ENCODE assay signal across 17 cellular contexts in the genomic region with DNA sequence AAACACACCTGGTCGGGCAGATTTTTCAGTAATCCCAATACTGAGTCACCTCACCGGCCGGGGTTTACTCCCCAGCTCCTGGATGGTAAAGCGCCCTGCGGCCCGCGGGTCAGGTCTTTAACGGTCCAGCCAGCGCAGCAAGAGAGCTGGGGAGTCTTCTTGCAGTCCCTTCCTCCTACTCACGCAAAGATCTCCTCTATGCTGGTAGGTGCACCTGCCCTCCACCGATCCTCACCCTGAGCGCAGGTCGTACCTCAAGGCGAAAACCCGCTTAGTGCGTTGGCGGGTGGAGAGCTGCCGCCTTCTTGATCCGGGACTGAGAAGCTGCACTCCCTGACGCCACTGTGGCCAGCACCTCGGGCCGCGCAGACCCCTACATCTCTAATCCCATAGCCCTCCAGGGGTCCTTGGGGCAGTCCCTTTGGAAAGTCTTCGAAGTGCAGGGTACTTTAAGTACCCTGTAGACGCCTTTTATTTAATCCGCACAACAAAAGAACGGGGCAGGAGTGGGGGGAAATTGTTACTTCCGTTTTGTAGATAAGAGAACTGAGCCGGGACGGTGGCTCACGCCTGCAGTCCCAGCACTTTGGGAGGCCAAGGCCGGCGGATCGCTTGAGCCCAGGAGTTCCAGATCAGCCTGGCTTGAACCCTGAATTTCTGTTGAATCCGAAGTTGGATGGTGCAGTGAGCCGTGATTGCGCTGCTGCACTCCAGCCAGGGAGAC. TPM values are rescaled to one million over a fixed set of nuclear protein-coding genes. Genes with fewer than 3 reads are reported as not detected.
A peak's percentile ranks its signal among the peaks of the same experiment; 100 is the strongest.
DNase-seq lines count a peak whose midpoint lies in the region; ATAC-seq and TF ChIP-seq lines count a peak whose summit lies in the region.
"Had no signal": no experiment of that assay in that cellular context is flagged by ENCODE, and none has a peak within 500 bp of the region (broad histone marks: within the 10 kb centered on the region; RNA-seq: fewer than 3 reads in every experiment).

No MANE protein-coding gene starts in this region.

- peaks cover 98 to 99% (median 99%) of the 10 kb centered on the region in 3 donors for H3K27me3 Mint-ChIP-seq in CD14-positive monocyte (ENCODE audit: low read depth in 3 of 3)
- H3K27me3 Mint-ChIP-seq in activated naive CD8-positive, alpha-beta T cell treated with anti-CD3 and anti-CD28 coated beads for 36 hours = peaks cover 100% of the 10 kb centered on the region
- H3K27me3 Mint-ChIP-seq in naive thymus-derived CD4-positive, alpha-beta T cell = peaks cover 88 to 99% (median 91%) of the 10 kb centered on the region in 5 donors

- ATAC-seq in naive thymus-derived CD4-positive, alpha-beta T cell = no peak
- no peak for ATAC-seq in HG03159 (IDR thresholded peaks at IDR 0.05; ENCODE audit: unreplicated experiment)
- no peak for ATAC-seq in GM19452 (IDR thresholded peaks at IDR 0.05; ENCODE audit: unreplicated experiment)
- ATAC-seq in HG03469 (IDR thresholded peaks at IDR 0.05; ENCODE audit: unreplicated experiment) = no peak
- ATAC-seq: Panc1 had no signal

- H3K27ac ChIP-seq in naive thymus-derived CD4-positive, alpha-beta T cell (ENCODE audit: low read depth, low read length) = no peak overlapping the region
- H3K27ac ChIP-seq: left ventricle myocardium inferior had no signal

- POLR2A ChIA-PET in naive thymus-derived CD4-positive, alpha-beta T cell (lab: Charles Lee) = interaction anchor here (0.8 kb wide), 1 partner anchor 20 kb away, joined by 5 read pairs; no protein-coding TSS in a partner anchor

- H3K9me3 ChIP-seq in naive thymus-derived CD4-positive, alpha-beta T cell (ENCODE audit: control insufficient read depth in 2 of 3, low read length in 3 of 3) = no peaks in the 10 kb centered on the region
- H3K9me3 ChIP-seq: left ventricle myocardium inferior had no signal

- peaks cover 0 to 8% of the 10 kb centered on the region in 2 donors for H3K4me1 ChIP-seq in naive thymus-derived CD4-positive, alpha-beta T cell (ENCODE audit: control insufficient read depth in 2 of 2, insufficient read depth in 2 of 2, low read length in 2 of 2)
- H3K4me1 ChIP-seq: left ventricle myocardium inferior had no signal

- H3K36me3 Mint-ChIP-seq in CD14-positive monocyte = peaks cover under 1 to 8% of the 10 kb centered on the region in 2 donors
- H3K36me3 Mint-ChIP-seq in activated naive CD8-positive, alpha-beta T cell treated with anti-CD3 and anti-CD28 coated beads for 36 hours = no peaks in the 10 kb centered on the region
- H3K36me3 Mint-ChIP-seq in naive thymus-derived CD4-positive, alpha-beta T cell = no peaks in the 10 kb centered on the region

- DNase-seq in CD14-positive monocyte (ENCODE audit: low spot score) (no peak), ELF-1 (ENCODE audit: low read depth, low spot score) (peak; percentile 69)
- no peak for DNase-seq in activated naive CD8-positive, alpha-beta T cell treated with anti-CD3 and anti-CD28 coated beads for 36 hours
- no peak for DNase-seq in naive thymus-derived CD4-positive, alpha-beta T cell
- DNase-seq: C1 segment of cervical spinal cord, hypothalamus, KG1, left ventricle myocardium inferior, NCI-H1436 treated with DMSO at 0.1 percent for 48 hours, NCI-H510A had no signal

- H3K27me3 ChIP-seq in naive thymus-derived CD4-positive, alpha-beta T cell (ENCODE audit: control insufficient read depth in 2 of 2, insufficient read depth in 2 of 2, low read length in 2 of 2) = peaks cover 20 to 35% of the 10 kb centered on the region in 2 donors

- peaks cover 7% of the 10 kb centered on the region for H3K4me1 Mint-ChIP-seq in CD14-positive monocyte
- peaks cover 9% of the 10 kb centered on the region for H3K4me1 Mint-ChIP-seq in activated naive CD8-positive, alpha-beta T cell treated with anti-CD3 and anti-CD28 coated beads for 36 hours
- H3K4me1 Mint-ChIP-seq in naive thymus-derived CD4-positive, alpha-beta T cell = peaks cover 2 to 13% (median 8%) of the 10 kb centered on the region in 7 donors

- TF ChIP-seq CTCF in CD14-positive monocyte (IDR thresholded peaks at IDR 0.05) = no peak

- H3K27ac Mint-ChIP-seq in CD14-positive monocyte = peak overlapping the region in 1 of 7 donors; percentile 35
- no peak overlapping the region for H3K27ac Mint-ChIP-seq in activated naive CD8-positive, alpha-beta T cell treated with anti-CD3 and anti-CD28 coated beads for 36 hours
- H3K27ac Mint-ChIP-seq in naive thymus-derived CD4-positive, alpha-beta T cell = no peak overlapping the region

- CTCF ChIA-PET in naive thymus-derived CD4-positive, alpha-beta T cell (lab: Charles Lee) = no interaction called here

- intact Hi-C loops in CD14-positive monocyte (cut with micrococcal nuclease) = no loop called here
- intact Hi-C loops in naive thymus-derived CD4-positive, alpha-beta T cell (cut with micrococcal nuclease) = no loop called here

- H3K4me3 ChIP-seq in naive thymus-derived CD4-positive, alpha-beta T cell (ENCODE audit: low read length) = no peak overlapping the region
- H3K4me3 ChIP-seq: left ventricle myocardium inferior had no signal

- peak overlapping the region; percentile 41 to 83 for H3K4me3 Mint-ChIP-seq in CD14-positive monocyte
- H3K4me3 Mint-ChIP-seq in activated naive CD8-positive, alpha-beta T cell treated with anti-CD3 and anti-CD28 coated beads for 36 hours = peak overlapping the region; percentile 42
- peak overlapping the region in 8 of 10 donors; percentile 10 to 73 (median 58) for H3K4me3 Mint-ChIP-seq in naive thymus-derived CD4-positive, alpha-beta T cell

- no peaks in the 10 kb centered on the region for H3K36me3 ChIP-seq in naive thymus-derived CD4-positive, alpha-beta T cell (ENCODE audit: control insufficient read depth in 2 of 3, insufficient read depth in 3 of 3, low read length in 3 of 3)
- H3K36me3 ChIP-seq: left ventricle myocardium inferior had no signal

- H3K9me3 Mint-ChIP-seq in CD14-positive monocyte = peaks cover 0 to 24% (median 14%) of the 10 kb centered on the region in 7 donors
- no peaks in the 10 kb centered on the region for H3K9me3 Mint-ChIP-seq in activated naive CD8-positive, alpha-beta T cell treated with anti-CD3 and anti-CD28 coated beads for 36 hours
- peaks cover 0 to 14% (median 0%) of the 10 kb centered on the region in 11 donors for H3K9me3 Mint-ChIP-seq in naive thymus-derived CD4-positive, alpha-beta T cell

RNA-seq across cellular contexts. Expression of gene HOXB13, which starts 10.4 kb away (rescaled TPM):
- not detected for polyA plus RNA-seq in CD14-positive monocyte
- total RNA-seq in activated naive CD8-positive, alpha-beta T cell treated with anti-CD3 and anti-CD28 coated beads for 36 hours = not detected
- total RNA-seq in naive thymus-derived CD4-positive, alpha-beta T cell = not detected
- polyA plus RNA-seq in naive thymus-derived CD4-positive, alpha-beta T cell = not detected
- total RNA-seq: fibroblast of lung; left ventricle myocardium inferior; T-helper 2 cell treated with Interferon-gamma antibody and Interleukin-4, amounts not matched to agents 100 ng/mL and 5 ng/mL, for 36 hours had no signal
- polyA plus RNA-seq: fibroblast of lung had no signal

RNA-seq across cellular contexts. Expression of gene PRAC2, which starts 16.0 kb away (rescaled TPM):
- polyA plus RNA-seq in CD14-positive monocyte = not detected
- not detected for total RNA-seq in activated naive CD8-positive, alpha-beta T cell treated with anti-CD3 and anti-CD28 coated beads for 36 hours
- not detected for total RNA-seq in naive thymus-derived CD4-positive, alpha-beta T cell
- not detected for polyA plus RNA-seq in naive thymus-derived CD4-positive, alpha-beta T cell
- total RNA-seq: fibroblast of lung; left ventricle myocardium inferior; renal cortical epithelial cell; T-helper 2 cell treated with Interferon-gamma antibody and Interleukin-4, amounts not matched to agents 100 ng/mL and 5 ng/mL, for 36 hours had no signal
- polyA plus RNA-seq: fibroblast of lung had no signal

RNA-seq across cellular contexts. Expression of gene PRAC1, which starts 16.6 kb away (rescaled TPM):
- not detected for polyA plus RNA-seq in CD14-positive monocyte
- not detected for total RNA-seq in activated naive CD8-positive, alpha-beta T cell treated with anti-CD3 and anti-CD28 coated beads for 36 hours
- not detected for total RNA-seq in naive thymus-derived CD4-positive, alpha-beta T cell
- not detected for polyA plus RNA-seq in naive thymus-derived CD4-positive, alpha-beta T cell
- total RNA-seq: fibroblast of lung; left ventricle myocardium inferior; renal cortical epithelial cell; T-helper 2 cell treated with Interferon-gamma antibody and Interleukin-4, amounts not matched to agents 100 ng/mL and 5 ng/mL, for 36 hours had no signal
- polyA plus RNA-seq: fibroblast of lung had no signal
